In the genomic region with DNA sequence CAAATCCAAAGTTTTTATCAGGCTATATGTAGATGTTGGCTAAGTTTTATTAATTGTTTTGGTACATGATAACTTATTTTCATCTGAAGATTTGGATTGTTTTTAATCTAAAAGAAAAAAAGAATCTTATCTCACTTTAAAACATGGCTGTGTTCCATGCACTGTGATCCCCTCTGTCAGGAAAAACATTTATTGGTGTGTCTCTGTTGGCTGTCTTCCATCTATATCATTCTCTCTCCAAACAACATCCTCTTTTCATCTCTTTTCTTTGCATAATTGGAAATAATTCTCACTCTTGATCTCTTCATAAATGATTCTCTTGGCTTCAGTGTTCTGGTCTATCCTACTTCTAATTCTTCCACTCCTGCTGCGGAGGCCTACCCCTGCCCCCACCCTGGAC, we compare ENCODE assay signal across 2 cellular contexts.
TF ChIP-seq lines count a peak whose summit lies in the region.

No MANE protein-coding gene starts in this region.

TF ChIP-seq in GM23338, 12 proteins besides CTCF, POLR2A, EP300 and RAD21:
- TF ChIP-seq, protein P1, sequence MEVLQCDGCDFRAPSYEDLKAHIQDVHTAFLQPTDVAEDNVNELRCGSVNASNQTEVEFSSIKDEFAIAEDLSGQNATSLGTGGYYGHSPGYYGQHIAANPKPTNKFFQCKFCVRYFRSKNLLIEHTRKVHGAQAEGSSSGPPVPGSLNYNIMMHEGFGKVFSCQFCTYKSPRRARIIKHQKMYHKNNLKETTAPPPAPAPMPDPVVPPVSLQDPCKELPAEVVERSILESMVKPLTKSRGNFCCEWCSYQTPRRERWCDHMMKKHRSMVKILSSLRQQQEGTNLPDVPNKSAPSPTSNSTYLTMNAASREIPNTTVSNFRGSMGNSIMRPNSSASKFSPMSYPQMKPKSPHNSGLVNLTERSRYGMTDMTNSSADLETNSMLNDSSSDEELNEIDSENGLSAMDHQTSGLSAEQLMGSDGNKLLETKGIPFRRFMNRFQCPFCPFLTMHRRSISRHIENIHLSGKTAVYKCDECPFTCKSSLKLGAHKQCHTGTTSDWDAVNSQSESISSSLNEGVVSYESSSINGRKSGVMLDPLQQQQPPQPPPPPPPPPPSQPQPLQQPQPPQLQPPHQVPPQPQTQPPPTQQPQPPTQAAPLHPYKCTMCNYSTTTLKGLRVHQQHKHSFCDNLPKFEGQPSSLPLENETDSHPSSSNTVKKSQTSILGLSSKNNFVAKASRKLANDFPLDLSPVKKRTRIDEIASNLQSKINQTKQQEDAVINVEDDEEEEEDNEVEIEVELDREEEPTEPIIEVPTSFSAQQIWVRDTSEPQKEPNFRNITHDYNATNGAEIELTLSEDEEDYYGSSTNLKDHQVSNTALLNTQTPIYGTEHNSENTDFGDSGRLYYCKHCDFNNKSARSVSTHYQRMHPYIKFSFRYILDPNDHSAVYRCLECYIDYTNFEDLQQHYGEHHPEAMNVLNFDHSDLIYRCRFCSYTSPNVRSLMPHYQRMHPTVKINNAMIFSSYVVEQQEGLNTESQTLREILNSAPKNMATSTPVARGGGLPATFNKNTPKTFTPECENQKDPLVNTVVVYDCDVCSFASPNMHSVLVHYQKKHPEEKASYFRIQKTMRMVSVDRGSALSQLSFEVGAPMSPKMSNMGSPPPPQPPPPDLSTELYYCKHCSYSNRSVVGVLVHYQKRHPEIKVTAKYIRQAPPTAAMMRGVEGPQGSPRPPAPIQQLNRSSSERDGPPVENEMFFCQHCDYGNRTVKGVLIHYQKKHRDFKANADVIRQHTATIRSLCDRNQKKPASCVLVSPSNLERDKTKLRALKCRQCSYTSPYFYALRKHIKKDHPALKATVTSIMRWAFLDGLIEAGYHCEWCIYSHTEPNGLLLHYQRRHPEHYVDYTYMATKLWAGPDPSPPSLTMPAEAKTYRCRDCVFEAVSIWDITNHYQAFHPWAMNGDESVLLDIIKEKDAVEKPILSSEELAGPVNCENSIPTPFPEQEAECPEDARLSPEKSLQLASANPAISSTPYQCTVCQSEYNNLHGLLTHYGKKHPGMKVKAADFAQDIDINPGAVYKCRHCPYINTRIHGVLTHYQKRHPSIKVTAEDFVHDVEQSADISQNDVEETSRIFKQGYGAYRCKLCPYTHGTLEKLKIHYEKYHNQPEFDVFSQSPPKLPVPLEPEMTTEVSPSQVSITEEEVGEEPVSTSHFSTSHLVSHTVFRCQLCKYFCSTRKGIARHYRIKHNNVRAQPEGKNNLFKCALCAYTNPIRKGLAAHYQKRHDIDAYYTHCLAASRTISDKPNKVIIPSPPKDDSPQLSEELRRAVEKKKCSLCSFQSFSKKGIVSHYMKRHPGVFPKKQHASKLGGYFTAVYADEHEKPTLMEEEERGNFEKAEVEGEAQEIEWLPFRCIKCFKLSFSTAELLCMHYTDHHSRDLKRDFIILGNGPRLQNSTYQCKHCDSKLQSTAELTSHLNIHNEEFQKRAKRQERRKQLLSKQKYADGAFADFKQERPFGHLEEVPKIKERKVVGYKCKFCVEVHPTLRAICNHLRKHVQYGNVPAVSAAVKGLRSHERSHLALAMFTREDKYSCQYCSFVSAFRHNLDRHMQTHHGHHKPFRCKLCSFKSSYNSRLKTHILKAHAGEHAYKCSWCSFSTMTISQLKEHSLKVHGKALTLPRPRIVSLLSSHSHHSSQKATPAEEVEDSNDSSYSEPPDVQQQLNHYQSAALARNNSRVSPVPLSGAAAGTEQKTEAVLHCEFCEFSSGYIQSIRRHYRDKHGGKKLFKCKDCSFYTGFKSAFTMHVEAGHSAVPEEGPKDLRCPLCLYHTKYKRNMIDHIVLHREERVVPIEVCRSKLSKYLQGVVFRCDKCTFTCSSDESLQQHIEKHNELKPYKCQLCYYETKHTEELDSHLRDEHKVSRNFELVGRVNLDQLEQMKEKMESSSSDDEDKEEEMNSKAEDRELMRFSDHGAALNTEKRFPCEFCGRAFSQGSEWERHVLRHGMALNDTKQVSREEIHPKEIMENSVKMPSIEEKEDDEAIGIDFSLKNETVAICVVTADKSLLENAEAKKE (CRISPR knock-in tag; IDR thresholded peaks at IDR 0.05), result no peak
- TF ChIP-seq ETS1 (IDR thresholded peaks at IDR 0.05) (no peak), STAT1 (IDR thresholded peaks at IDR 0.05; ENCODE audit: unreplicated experiment) (no peak), JUNB (IDR thresholded peaks at IDR 0.05; ENCODE audit: unreplicated experiment) (no peak)

TF ChIP-seq in WTC11, 78 proteins besides CTCF, POLR2A, EP300 and RAD21 (continued from another document):
- no peak for TF ChIP-seq ZNF232 (CRISPR knock-in tag; IDR thresholded peaks at IDR 0.05)
- TF ChIP-seq SOX15 (CRISPR knock-in tag; IDR thresholded peaks at IDR 0.05), result no peak
- no peak for TF ChIP-seq ZNF138 (CRISPR knock-in tag; conservative IDR thresholded peaks at IDR 0.05)
